25 cellular contexts compared by ENCODE assay signal in the genomic region with DNA sequence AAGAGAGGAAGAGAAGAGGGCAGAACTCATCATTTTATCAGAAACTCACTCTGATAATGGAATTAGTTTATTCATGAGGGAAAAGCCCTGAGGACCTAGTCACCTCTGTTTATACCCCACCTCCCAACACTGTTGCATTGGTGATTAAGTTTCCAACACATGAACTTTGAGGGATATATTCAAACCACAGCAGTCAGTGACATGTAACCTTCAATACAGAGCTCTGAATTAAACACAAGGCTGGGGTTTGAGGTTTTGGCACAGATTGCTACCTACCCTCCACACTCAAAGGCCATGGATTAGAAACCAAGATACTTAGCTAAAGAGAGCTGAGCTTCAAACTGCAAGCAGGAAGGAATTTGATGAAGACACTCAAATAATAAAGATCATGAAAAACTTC. TPM values are rescaled to one million over a fixed set of nuclear protein-coding genes. Genes with fewer than 3 reads are reported as not detected.
"Had no signal": no experiment of that assay in that cellular context is flagged by ENCODE, and none has a peak within 500 bp of the region (broad histone marks: within the 10 kb centered on the region; RNA-seq: fewer than 3 reads in every experiment).

No MANE protein-coding gene starts in this region.

- H3K4me3 Mint-ChIP-seq: IgD-negative memory B cell had no signal

- H3K4me1 Mint-ChIP-seq: IgD-negative memory B cell had no signal

- H3K9me3 Mint-ChIP-seq: IgD-negative memory B cell had no signal

- H3K27ac ChIP-seq: HL-60, RWPE1 had no signal

- ATAC-seq: Panc1, PC-3 had no signal

- H3K27ac Mint-ChIP-seq: IgD-negative memory B cell had no signal

- H3K9me3 ChIP-seq: SK-N-SH had no signal

- DNase-seq: KBM-7, NCI-H1092, NCI-H1105 treated with DMSO at 0.1 percent for 48 hours, NCI-H1417 treated with DMSO at 0.1 percent for 48 hours, NCI-H146, NCI-H1694 treated with DMSO at 0.1 percent for 48 hours, NCI-H1930, NCI-H2081, NCI-H2107, NCI-H2171, NCI-H226, NCI-H446, NCI-H510A, NCI-H524 treated with DMSO at 0.1 percent for 48 hours, NCI-H69, NCI-H774, PC-3, SHP77, SK-N-SH, SW 1271 had no signal

RNA-seq across cellular contexts. Expression of a gene that starts 48.5 kb away (rescaled TPM):
- total RNA-seq: OCI-LY7 had no signal
